Comparison of ENCODE assay signal across 31 cellular contexts in the genomic region with DNA sequence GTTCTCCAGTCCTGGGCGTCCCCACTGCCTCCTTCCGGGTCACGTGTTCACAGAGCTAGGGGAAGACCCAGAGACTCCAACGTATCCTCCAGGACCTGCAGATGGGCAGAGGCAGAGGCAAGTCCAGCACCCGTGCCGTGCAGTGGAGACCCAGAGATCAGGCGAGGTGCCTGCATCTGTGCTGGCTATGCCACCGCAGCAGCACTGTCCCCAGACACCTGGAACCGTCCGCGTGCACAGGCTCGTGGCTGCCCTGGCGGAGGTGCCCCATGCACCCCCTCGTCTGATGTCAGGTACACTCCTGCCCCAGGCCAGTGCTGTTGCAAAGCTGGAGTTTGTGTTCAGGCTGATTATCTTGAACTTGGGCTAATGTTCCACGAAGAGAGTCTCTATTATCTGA. TPM values are rescaled to one million over a fixed set of nuclear protein-coding genes. Genes with fewer than 3 reads are reported as not detected.
"Had no signal": no experiment of that assay in that cellular context is flagged by ENCODE, and none has a peak within 500 bp of the region (broad histone marks: within the 10 kb centered on the region; RNA-seq: fewer than 3 reads in every experiment).

No MANE protein-coding gene starts in this region.

- H3K36me3 ChIP-seq: adrenal gland, breast epithelium had no signal

- DNase-seq: activated B cell treated with CpG ODN at 0.5 μM for 24 hours; activated CD4-positive, alpha-beta memory T cell treated with anti-CD3 and anti-CD28 coated beads for 36 hours; activated CD4-positive, alpha-beta T cell treated with anti-CD3 and anti-CD28 coated beads for 4 hours; activated CD4-positive, alpha-beta T cell treated with anti-CD3 and anti-CD28 coated beads, Interleukin-2, amount 50 U/mL, for 1 hour; activated CD4-positive, CD25-positive, alpha-beta regulatory T cell treated with anti-CD3 and anti-CD28 coated beads, Interleukin-2, amount 50 U/mL, for 72 hours; activated CD8-positive, alpha-beta memory T cell treated with anti-CD3 and anti-CD28 coated beads, Interleukin-2, amount 50 U/mL, for 4 hours; activated gamma-delta T cell treated with Interleukin-2 at 50 U/mL for 16 hours; activated naive CD4-positive, alpha-beta T cell treated with anti-CD3 and anti-CD28 coated beads for 36 hours; activated T-cell treated with anti-CD3 and anti-CD28 coated beads for 4 hours; activated T-cell treated with anti-CD3 and anti-CD28 coated beads, Interleukin-2, amount 50 U/mL, for 4 hours; adrenal gland; body of pancreas; cerebellar nuclear complex; NCI-H1092 treated with DMSO at 0.1 percent for 48 hours; NCI-H146; NCI-H2029 treated with DMSO at 0.1 percent for 48 hours; NCI-H226; NCI-H446 treated with DMSO at 0.1 percent for 48 hours; NCI-H524; SW 1271; T-helper 1 cell; T-helper 2 cell; T-helper 9 cell had no signal

- H3K27me3 ChIP-seq: body of pancreas had no signal

- H3K9me3 ChIP-seq: adrenal gland, body of pancreas, breast epithelium had no signal

- H3K4me3 ChIP-seq: adrenal gland, body of pancreas, breast epithelium had no signal

- H3K27ac Mint-ChIP-seq: activated B cell treated with CpG ODN at 0.5 μM for 24 hours; activated CD4-positive, alpha-beta memory T cell treated with anti-CD3 and anti-CD28 coated beads for 36 hours; activated naive CD4-positive, alpha-beta T cell treated with anti-CD3 and anti-CD28 coated beads for 36 hours; activated naive CD4-positive, alpha-beta T cell treated with anti-CD3 and anti-CD28 coated beads, Interleukin-2, amount 50 U/mL, for 72 hours; activated T-helper 1 cell treated with anti-CD3 and anti-CD28 coated beads, Interleukin-12 subunit alpha, Interleukin-12 subunit beta, Interleukin-2, Interleukin-4 antibody, amounts not matched to agents 30 ng/mL and 10 ng/mL and 1 ng/mL, durations not matched to agents 14 hours and 24 hours and 36 hours had no signal

- ATAC-seq: activated naive CD4-positive, alpha-beta T cell treated with anti-CD3 and anti-CD28 coated beads, Interleukin-2, amount 50 U/mL, for 72 hours; activated T-cell treated with anti-CD3 and anti-CD28 coated beads, Interleukin-2, amount 50 U/mL, for 4 hours; body of pancreas; Panc1 had no signal

- H3K27ac ChIP-seq: adrenal gland, body of pancreas, breast epithelium, KMS-11, VCaP had no signal

- H3K4me2 ChIP-seq: KMS-11 had no signal

- H3K4me3 Mint-ChIP-seq: activated B cell treated with CpG ODN at 0.5 μM for 24 hours; activated CD4-positive, alpha-beta memory T cell treated with anti-CD3 and anti-CD28 coated beads for 36 hours; activated naive CD4-positive, alpha-beta T cell treated with anti-CD3 and anti-CD28 coated beads for 36 hours; activated T-cell treated with anti-CD3 and anti-CD28 coated beads, Interleukin-2, amount 50 U/mL, for 4 hours; activated T-helper 1 cell treated with anti-CD3 and anti-CD28 coated beads, Interleukin-12 subunit alpha, Interleukin-12 subunit beta, Interleukin-2, Interleukin-4 antibody, amounts not matched to agents 30 ng/mL and 10 ng/mL and 1 ng/mL, durations not matched to agents 14 hours and 24 hours and 36 hours had no signal

- H3K9ac ChIP-seq: KMS-11 had no signal

- H3K36me3 Mint-ChIP-seq: activated CD4-positive, alpha-beta memory T cell treated with anti-CD3 and anti-CD28 coated beads for 36 hours; activated naive CD4-positive, alpha-beta T cell treated with anti-CD3 and anti-CD28 coated beads, Interleukin-2, amount 50 U/mL, for 72 hours had no signal

- H3K9me3 Mint-ChIP-seq: activated B cell treated with CpG ODN at 0.5 μM for 24 hours; activated CD4-positive, alpha-beta memory T cell treated with anti-CD3 and anti-CD28 coated beads for 36 hours; activated naive CD4-positive, alpha-beta T cell treated with anti-CD3 and anti-CD28 coated beads for 36 hours; activated naive CD4-positive, alpha-beta T cell treated with anti-CD3 and anti-CD28 coated beads, Interleukin-2, amount 50 U/mL, for 72 hours; activated T-cell treated with anti-CD3 and anti-CD28 coated beads, Interleukin-2, amount 50 U/mL, for 4 hours; activated T-helper 1 cell treated with anti-CD3 and anti-CD28 coated beads, Interleukin-12 subunit alpha, Interleukin-12 subunit beta, Interleukin-2, Interleukin-4 antibody, amounts not matched to agents 30 ng/mL and 10 ng/mL and 1 ng/mL, durations not matched to agents 14 hours and 24 hours and 36 hours had no signal

- H3K4me1 ChIP-seq: adrenal gland, body of pancreas, breast epithelium had no signal

- H3K4me1 Mint-ChIP-seq: activated B cell treated with CpG ODN at 0.5 μM for 24 hours had no signal

RNA-seq across cellular contexts. Expression of gene IRX4, which starts 13.8 kb away (rescaled TPM):
- total RNA-seq: activated B cell treated with CpG ODN at 0.5 μM for 24 hours; activated CD4-positive, alpha-beta memory T cell treated with anti-CD3 and anti-CD28 coated beads for 36 hours; activated naive CD4-positive, alpha-beta T cell treated with anti-CD3 and anti-CD28 coated beads for 36 hours; activated naive CD4-positive, alpha-beta T cell treated with anti-CD3 and anti-CD28 coated beads, Interleukin-2, amount 50 U/mL, for 72 hours; activated T-cell treated with anti-CD3 and anti-CD28 coated beads, Interleukin-2, amount 50 U/mL, for 4 hours; activated T-helper 1 cell treated with anti-CD3 and anti-CD28 coated beads, Interleukin-12 subunit alpha, Interleukin-12 subunit beta, Interleukin-2, Interleukin-4 antibody, amounts not matched to agents 30 ng/mL and 10 ng/mL and 1 ng/mL, durations not matched to agents 14 hours and 24 hours and 36 hours; adrenal gland; body of pancreas; LHCN-M2; RPMI7951 had no signal
